In genomic region chr7:157813053-157813452, GRCh38 we compare ENCODE assay signal across 19 cellular contexts.
DNase-seq lines count a peak whose midpoint lies in the region; ATAC-seq and TF ChIP-seq lines count a peak whose summit lies in the region.
"Had no signal": no experiment of that assay in that cellular context is flagged by ENCODE, and none has a peak within 500 bp of the region (broad histone marks: within the 10 kb centered on the region; RNA-seq: fewer than 3 reads in every experiment).

No MANE protein-coding gene starts in this region.

- H3K27ac ChIP-seq in lower lobe of right lung (no peak overlapping the region), tibial artery (no peak overlapping the region)
- H3K27ac ChIP-seq: 22Rv1, A549, BLaER1, HL-60 had no signal

- H3K27me3 ChIP-seq in lower lobe of right lung (ENCODE audit: low read depth) (no peaks in the 10 kb centered on the region), tibial artery (peaks cover 0 to 2% of the 10 kb centered on the region in 2 donors)
- H3K27me3 ChIP-seq: BLaER1 had no signal

- H3K4me1 ChIP-seq in lower lobe of right lung (no peaks in the 10 kb centered on the region), tibial artery (no peaks in the 10 kb centered on the region)
- H3K4me1 ChIP-seq: A549, BLaER1 had no signal

- DNase-seq in Right ventricle myocardium inferior (ENCODE audit: missing footprints) (peak; percentile 52), left ventricle myocardium superior (no peak), lower lobe of right lung (peak; percentile 13), posterior vena cava (ENCODE audit: low spot score) (peak; percentile 72), GM13976 (ENCODE audit: low spot score) (no peak), T-helper 1 cell (no peak), tibial artery (no peak)
- DNase-seq: CD4-positive, alpha-beta memory T cell; DMS153; DMS79; GDM1; GOT3; H7; HFFc6 had no signal

- in situ Hi-C loops in GM13976 (cut with MboI; ENCODE audit: low sequenced_read_pairs, unreplicated experiment): no loop called here

- intact Hi-C loops in Right ventricle myocardium inferior (cut with DNase I): no loop called here
- intact Hi-C loops in left ventricle myocardium superior (cut with micrococcal nuclease): no loop called here
- intact Hi-C loops in lower lobe of right lung (cut with DNase I): no loop called here
- intact Hi-C loops in posterior vena cava (cut with DNase I): no loop called here
- intact Hi-C loops in tibial artery (cut with DNase I; ENCODE audit: low total_unique reads): no loop called here

- H3K4me3 ChIP-seq in lower lobe of right lung (no peak overlapping the region), tibial artery (no peak overlapping the region)
- H3K4me3 ChIP-seq: A549, BLaER1 had no signal

- TF ChIP-seq CTCF in lower lobe of right lung (IDR thresholded peaks at IDR 0.05) (no peak), GM13976 (IDR thresholded peaks at IDR 0.05; ENCODE audit: borderline replicate concordance, control extremely low read depth, extremely low read depth, insufficient read depth, missing control alignments) (no peak), tibial artery (IDR thresholded peaks at IDR 0.05) (no peak)

- ATAC-seq in Right ventricle myocardium inferior: no peak
- ATAC-seq in left ventricle myocardium superior: no peak
- ATAC-seq in lower lobe of right lung: no peak
- ATAC-seq: A549, HCT116 had no signal

- H3K36me3 ChIP-seq in lower lobe of right lung (no peaks in the 10 kb centered on the region), tibial artery (no peaks in the 10 kb centered on the region)
- H3K36me3 ChIP-seq: BLaER1 had no signal

- no peaks in the 10 kb centered on the region for H3K9me3 ChIP-seq in lower lobe of right lung
- H3K9me3 ChIP-seq in tibial artery: peaks cover 0 to 11% (median 0%) of the 10 kb centered on the region in 3 donors

Comparison
In these comparisons a context has a peak if more than half of its experiments do, and no peak if none do; other contexts are left out.
1. DNase-seq: peak in Right ventricle myocardium inferior (single experiment), lower lobe of right lung (single experiment) and posterior vena cava (single experiment); none in left ventricle myocardium superior (single experiment), GM13976 (single experiment), T-helper 1 cell (0 of 5) and tibial artery (0 of 2).